ENCODE assay signal across 1 cellular context in the genomic region with DNA sequence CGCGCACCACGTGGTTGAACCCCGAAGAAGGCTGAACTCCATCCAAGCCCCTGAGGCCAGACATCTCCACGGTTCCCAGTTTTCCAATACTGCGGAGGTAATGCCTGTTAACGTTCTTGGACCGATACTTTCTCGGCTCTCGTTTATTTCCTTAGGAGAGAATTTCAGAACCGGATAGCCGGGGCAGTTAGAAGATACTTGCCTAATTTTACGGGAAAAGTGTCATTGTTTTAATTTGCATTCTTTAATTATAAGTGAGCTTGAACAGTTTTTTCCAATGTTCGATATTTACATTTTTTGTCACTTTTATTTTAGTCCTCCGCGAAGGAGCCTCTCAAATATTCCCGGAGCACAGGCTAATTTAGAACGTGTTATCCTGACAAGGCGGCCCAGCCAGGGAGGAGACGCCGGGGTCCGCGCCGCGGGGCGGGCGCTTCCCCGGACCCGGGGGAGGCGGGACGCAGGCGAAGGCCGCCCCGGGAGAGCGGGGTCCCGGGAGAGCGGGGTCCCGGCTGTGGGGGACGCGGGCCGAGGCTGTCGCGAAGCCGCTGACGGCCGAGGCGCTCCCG.
TF ChIP-seq lines count a peak whose summit lies in the region.

No MANE protein-coding gene starts in this region.

TF ChIP-seq in SK-N-SH treated with all-trans-retinoic acid at 6 μM for 48 hours, 23 proteins besides CTCF, POLR2A, EP300 and RAD21 (continued from another document):
- TF ChIP-seq, protein P1, sequence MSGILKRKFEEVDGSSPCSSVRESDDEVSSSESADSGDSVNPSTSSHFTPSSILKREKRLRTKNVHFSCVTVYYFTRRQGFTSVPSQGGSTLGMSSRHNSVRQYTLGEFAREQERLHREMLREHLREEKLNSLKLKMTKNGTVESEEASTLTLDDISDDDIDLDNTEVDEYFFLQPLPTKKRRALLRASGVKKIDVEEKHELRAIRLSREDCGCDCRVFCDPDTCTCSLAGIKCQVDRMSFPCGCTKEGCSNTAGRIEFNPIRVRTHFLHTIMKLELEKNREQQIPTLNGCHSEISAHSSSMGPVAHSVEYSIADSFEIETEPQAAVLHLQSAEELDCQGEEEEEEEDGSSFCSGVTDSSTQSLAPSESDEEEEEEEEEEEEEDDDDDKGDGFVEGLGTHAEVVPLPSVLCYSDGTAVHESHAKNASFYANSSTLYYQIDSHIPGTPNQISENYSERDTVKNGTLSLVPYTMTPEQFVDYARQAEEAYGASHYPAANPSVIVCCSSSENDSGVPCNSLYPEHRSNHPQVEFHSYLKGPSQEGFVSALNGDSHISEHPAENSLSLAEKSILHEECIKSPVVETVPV (CRISPR knock-in tag; IDR thresholded peaks at IDR 0.05), result no peak
- TF ChIP-seq RARB (CRISPR knock-in tag; IDR thresholded peaks at IDR 0.05), result no peak
- TF ChIP-seq, protein P2, sequence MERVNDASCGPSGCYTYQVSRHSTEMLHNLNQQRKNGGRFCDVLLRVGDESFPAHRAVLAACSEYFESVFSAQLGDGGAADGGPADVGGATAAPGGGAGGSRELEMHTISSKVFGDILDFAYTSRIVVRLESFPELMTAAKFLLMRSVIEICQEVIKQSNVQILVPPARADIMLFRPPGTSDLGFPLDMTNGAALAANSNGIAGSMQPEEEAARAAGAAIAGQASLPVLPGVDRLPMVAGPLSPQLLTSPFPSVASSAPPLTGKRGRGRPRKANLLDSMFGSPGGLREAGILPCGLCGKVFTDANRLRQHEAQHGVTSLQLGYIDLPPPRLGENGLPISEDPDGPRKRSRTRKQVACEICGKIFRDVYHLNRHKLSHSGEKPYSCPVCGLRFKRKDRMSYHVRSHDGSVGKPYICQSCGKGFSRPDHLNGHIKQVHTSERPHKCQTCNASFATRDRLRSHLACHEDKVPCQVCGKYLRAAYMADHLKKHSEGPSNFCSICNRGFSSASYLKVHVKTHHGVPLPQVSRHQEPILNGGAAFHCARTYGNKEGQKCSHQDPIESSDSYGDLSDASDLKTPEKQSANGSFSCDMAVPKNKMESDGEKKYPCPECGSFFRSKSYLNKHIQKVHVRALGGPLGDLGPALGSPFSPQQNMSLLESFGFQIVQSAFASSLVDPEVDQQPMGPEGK (CRISPR knock-in tag; IDR thresholded peaks at IDR 0.05; ENCODE audit: borderline replicate concordance), result no peak
- TF ChIP-seq ZNF8 (CRISPR knock-in tag; IDR thresholded peaks at IDR 0.05), result no peak
- TF ChIP-seq TOX (CRISPR knock-in tag; IDR thresholded peaks at IDR 0.05; ENCODE audit: borderline replicate concordance), result no peak
- TF ChIP-seq CSDC2 (CRISPR knock-in tag; IDR thresholded peaks at IDR 0.05), result no peak
- no peak for TF ChIP-seq TCF4 (CRISPR knock-in tag; IDR thresholded peaks at IDR 0.05; ENCODE audit: borderline replicate concordance)
- no peak for TF ChIP-seq ESRRG (CRISPR knock-in tag; IDR thresholded peaks at IDR 0.05)
